Comparison of ENCODE assay signal across 20 cellular contexts in genomic region chr13:89287381-89287780, GRCh38.
DNase-seq lines count a peak whose midpoint lies in the region; ATAC-seq and TF ChIP-seq lines count a peak whose summit lies in the region.
"Had no signal": no experiment of that assay in that cellular context is flagged by ENCODE, and none has a peak within 500 bp of the region (broad histone marks: within the 10 kb centered on the region; RNA-seq: fewer than 3 reads in every experiment).

No MANE protein-coding gene starts in this region.

- H3K9ac ChIP-seq in neuronal stem cell (ENCODE audit: low read depth, low read length, poor library complexity) = no peak overlapping the region
- H3K9ac ChIP-seq: BLaER1 had no signal

- H2BK15ac ChIP-seq in neuronal stem cell (ENCODE audit: low read length) = no peak overlapping the region

- ATAC-seq in upper lobe of right lung = peak; percentile 20
- no peak for ATAC-seq in HG03097 (IDR thresholded peaks at IDR 0.05; ENCODE audit: low FRiP score, unreplicated experiment)

- intact Hi-C loops in upper lobe of right lung (cut with DNase I) = no loop called here
- intact Hi-C loops in Caco-2 (cut with micrococcal nuclease; ENCODE audit: unreplicated experiment) = no loop called here

- no peak overlapping the region for H3K27ac Mint-ChIP-seq in chondrocyte (ENCODE audit: unreplicated experiment)
- H3K27ac Mint-ChIP-seq in Caco-2 (ENCODE audit: unreplicated experiment) = no peak overlapping the region
- H3K27ac Mint-ChIP-seq: CD14-positive monocyte; CD4-positive, alpha-beta memory T cell; CD4-positive, CD25-positive, alpha-beta regulatory T cell; CD8-positive, alpha-beta memory T cell had no signal

- H3K27me3 Mint-ChIP-seq in chondrocyte (ENCODE audit: low read depth) = no peaks in the 10 kb centered on the region
- no peaks in the 10 kb centered on the region for H3K27me3 Mint-ChIP-seq in Caco-2 (ENCODE audit: insufficient read depth, unreplicated experiment)
- H3K27me3 Mint-ChIP-seq: CD4-positive, alpha-beta memory T cell; CD4-positive, CD25-positive, alpha-beta regulatory T cell; CD8-positive, alpha-beta memory T cell had no signal

- no peak overlapping the region for H3K14ac ChIP-seq in neuronal stem cell (ENCODE audit: low read length)

- no peak overlapping the region for H4K8ac ChIP-seq in neuronal stem cell (ENCODE audit: low read depth, low read length)

- no CpG with 5 or more reads among the region's 6 CpGs for WGBS in neuronal stem cell (ENCODE audit: extremely low coverage in 2 of 2, insufficient read length in 2 of 2, insufficient replicate concordance in 1 of 2), 2 donors

- H3K4me3 Mint-ChIP-seq in chondrocyte (ENCODE audit: unreplicated experiment) (no peak overlapping the region), Caco-2 (ENCODE audit: unreplicated experiment) (no peak overlapping the region)
- H3K4me3 Mint-ChIP-seq: CD14-positive monocyte; CD4-positive, alpha-beta memory T cell; CD4-positive, CD25-positive, alpha-beta regulatory T cell; CD8-positive, alpha-beta memory T cell had no signal

- H3K4me1 ChIP-seq in neuronal stem cell (ENCODE audit: control insufficient read depth in 2 of 2, insufficient read depth in 1 of 2, low read depth in 1 of 2, low read length in 2 of 2) = no peaks in the 10 kb centered on the region
- H3K4me1 ChIP-seq in upper lobe of right lung = no peaks in the 10 kb centered on the region
- H3K4me1 ChIP-seq in Caco-2 = no peaks in the 10 kb centered on the region
- H3K4me1 ChIP-seq: BE2C, BLaER1 had no signal

- H3K4ac ChIP-seq in neuronal stem cell (ENCODE audit: low read length) = no peak overlapping the region

- H3K27me3 ChIP-seq in neuronal stem cell (ENCODE audit: control insufficient read depth in 3 of 3, insufficient read depth in 3 of 3, low read depth in 1 of 3, low read length in 3 of 3) = no peaks in the 10 kb centered on the region
- no peaks in the 10 kb centered on the region for H3K27me3 ChIP-seq in upper lobe of right lung
- H3K27me3 ChIP-seq in Caco-2 (replicated peaks; ENCODE audit: control insufficient read depth, insufficient read depth, low read length) = no peaks in the 10 kb centered on the region
- H3K27me3 ChIP-seq: BE2C, BLaER1 had no signal

- TF ChIP-seq CTCF in chondrocyte (IDR thresholded peaks at IDR 0.05) = no peak
- TF ChIP-seq CTCF in upper lobe of right lung (IDR thresholded peaks at IDR 0.05) = no peak
- no peak for TF ChIP-seq CTCF in Caco-2 (IDR thresholded peaks at IDR 0.05; ENCODE audit: insufficient read depth in 1 of 2, low read depth in 1 of 2, low read length in 1 of 2, severe bottlenecking in 1 of 2, unreplicated experiment in 1 of 2)

- H2BK5ac ChIP-seq in neuronal stem cell (ENCODE audit: low read length) = no peak overlapping the region

- no peak overlapping the region for H4K91ac ChIP-seq in neuronal stem cell (ENCODE audit: low read depth, low read length, poor library complexity)

- H2BK120ac ChIP-seq in neuronal stem cell (ENCODE audit: low read depth, low read length) = no peak overlapping the region

- CTCF ChIA-PET in Caco-2 (lab: Charles Lee) = no interaction called here

- no peak overlapping the region for H2BK12ac ChIP-seq in neuronal stem cell (ENCODE audit: low read length)

- H3K27ac ChIP-seq in neuronal stem cell (replicated peaks; ENCODE audit: low read length) = no peak overlapping the region
- H3K27ac ChIP-seq in upper lobe of right lung = no peak overlapping the region
- H3K27ac ChIP-seq: BLaER1 had no signal

- H3K36me3 Mint-ChIP-seq in chondrocyte (ENCODE audit: low read depth) (peaks cover 1% of the 10 kb centered on the region), Caco-2 (ENCODE audit: insufficient read depth, unreplicated experiment) (no peaks in the 10 kb centered on the region)
- H3K36me3 Mint-ChIP-seq: CD14-positive monocyte; CD4-positive, alpha-beta memory T cell; CD4-positive, CD25-positive, alpha-beta regulatory T cell; CD8-positive, alpha-beta memory T cell had no signal

- no peak overlapping the region for H2AK5ac ChIP-seq in neuronal stem cell (ENCODE audit: low read depth, low read length)

- no peak overlapping the region for H3K4me2 ChIP-seq in neuronal stem cell (ENCODE audit: insufficient read depth, low read length, poor library complexity, severe bottlenecking)
- H3K4me2 ChIP-seq: BLaER1 had no signal

- H2AFZ ChIP-seq in neuronal stem cell (ENCODE audit: low read length) = peak overlapping the region; percentile 40

- no peaks in the 10 kb centered on the region for H3K79me1 ChIP-seq in neuronal stem cell (ENCODE audit: low read depth, low read length)

- POLR2A ChIA-PET in Caco-2 (lab: Charles Lee) = no interaction called here

- peak; percentile 59 for DNase-seq in chondrocyte (ENCODE audit: low spot score)
- no peak for DNase-seq in neuronal stem cell (ENCODE audit: low spot score)
- DNase-seq in upper lobe of right lung = no peak
- no peak for DNase-seq in NCI-H748 (lab: John Stamatoyannopoulos, UW; ENCODE audit: unreplicated experiment)
- no peak for DNase-seq in activated CD4-positive, alpha-beta T cell treated with anti-CD3 and anti-CD28 coated beads for 48 hours
- DNase-seq in Caco-2 = no peak
- DNase-seq: 8988T; ACHN; BE2C; C1 segment of cervical spinal cord; Calu3; CD4-positive, alpha-beta memory T cell; CD4-positive, CD25-positive, alpha-beta regulatory T cell; CD8-positive, alpha-beta memory T cell; COR-L47; DMS79 treated with DMSO at 0.1 percent for 48 hours; GF-D8 had no signal

- BruUV-seq in Caco-2 (replicated peaks; lab: Mats Ljungman, UMichigan) = no TSS peak

- H3K18ac ChIP-seq in neuronal stem cell (ENCODE audit: low read length) = no peak overlapping the region

- H3K9me3 Mint-ChIP-seq in chondrocyte (ENCODE audit: low read depth) (peaks cover 4% of the 10 kb centered on the region), Caco-2 (ENCODE audit: unreplicated experiment) (no peaks in the 10 kb centered on the region)

- H3K9me3 ChIP-seq in neuronal stem cell (replicated peaks in 1 of 2; ENCODE audit: control insufficient read depth in 2 of 2, insufficient read depth in 1 of 2, low read depth in 1 of 2, low read length in 2 of 2) (peaks cover 5 to 7% of the 10 kb centered on the region in 2 donors), upper lobe of right lung (no peaks in the 10 kb centered on the region), Caco-2 (no peaks in the 10 kb centered on the region)
- H3K9me3 ChIP-seq: BE2C had no signal

- H3K4me1 Mint-ChIP-seq in chondrocyte (ENCODE audit: low read depth) = no peaks in the 10 kb centered on the region
- H3K4me1 Mint-ChIP-seq in Caco-2 (ENCODE audit: low read depth, unreplicated experiment) = no peaks in the 10 kb centered on the region
- H3K4me1 Mint-ChIP-seq: CD14-positive monocyte; CD4-positive, alpha-beta memory T cell; CD4-positive, CD25-positive, alpha-beta regulatory T cell; CD8-positive, alpha-beta memory T cell had no signal

- H3K4me3 ChIP-seq in neuronal stem cell (ENCODE audit: low read length in 2 of 2) = no peak overlapping the region
- H3K4me3 ChIP-seq in upper lobe of right lung = no peak overlapping the region
- no peak overlapping the region for H3K4me3 ChIP-seq in Caco-2 (ENCODE audit: low read depth, low read length)
- H3K4me3 ChIP-seq: BLaER1 had no signal

- H3K23ac ChIP-seq in neuronal stem cell (ENCODE audit: low read depth, low read length, poor library complexity) = no peak overlapping the region

- H3K36me3 ChIP-seq in neuronal stem cell (replicated peaks in 1 of 2; ENCODE audit: control insufficient read depth in 2 of 2, insufficient read depth in 2 of 2, low read length in 2 of 2) (no peaks in the 10 kb centered on the region), upper lobe of right lung (no peaks in the 10 kb centered on the region), Caco-2 (ENCODE audit: control insufficient read depth, insufficient read depth, low read length) (no peaks in the 10 kb centered on the region)
- H3K36me3 ChIP-seq: BE2C, BLaER1 had no signal
